In the genomic region with DNA sequence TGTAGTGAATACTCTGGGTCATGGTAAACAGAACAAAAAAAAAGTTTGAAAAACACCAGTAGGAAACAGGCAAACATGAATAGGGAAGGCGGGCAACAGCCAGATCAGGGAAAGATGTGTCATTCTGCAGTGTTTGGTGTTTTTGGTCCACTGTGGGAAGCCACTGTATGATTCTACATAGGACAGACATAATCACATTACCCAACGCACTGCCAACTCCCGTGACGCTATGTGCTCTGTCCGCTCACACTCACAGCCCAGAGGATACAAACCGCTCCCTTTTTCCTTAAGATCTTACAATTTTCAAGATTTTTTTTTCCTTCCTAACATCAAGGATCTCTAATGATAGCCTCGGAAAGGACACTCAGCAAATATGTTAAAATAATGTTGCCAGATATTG, we compare ENCODE assay signal across 23 cellular contexts. TPM values are rescaled to one million over a fixed set of nuclear protein-coding genes. Genes with fewer than 3 reads are reported as not detected.
DNase-seq lines count a peak whose midpoint lies in the region; ATAC-seq and TF ChIP-seq lines count a peak whose summit lies in the region.
"Had no signal": no experiment of that assay in that cellular context is flagged by ENCODE, and none has a peak within 500 bp of the region (broad histone marks: within the 10 kb centered on the region; RNA-seq: fewer than 3 reads in every experiment).

No MANE protein-coding gene starts in this region.

- H3K36me3 ChIP-seq in CD8-positive, alpha-beta memory T cell (ENCODE audit: insufficient read depth, low read length) = peaks cover 29% of the 10 kb centered on the region

- peaks cover 87% of the 10 kb centered on the region for H3K4me1 Mint-ChIP-seq in activated CD4-positive, alpha-beta T cell treated with anti-CD3 and anti-CD28 coated beads for 36 hours
- peaks cover 46 to 69% (median 57%) of the 10 kb centered on the region in 3 donors for H3K4me1 Mint-ChIP-seq in CD8-positive, alpha-beta memory T cell
- peaks cover 44% of the 10 kb centered on the region for H3K4me1 Mint-ChIP-seq in activated T-helper 17 cell treated with anti-CD3 and anti-CD28 coated beads, Interleukin-2, amount 50 U/mL, for 72 hours
- H3K4me1 Mint-ChIP-seq in nephron progenitor cell = peaks cover 84% of the 10 kb centered on the region
- H3K4me1 Mint-ChIP-seq: memory B cell had no signal

- H3K4me3 ChIP-seq in CD8-positive, alpha-beta memory T cell (ENCODE audit: low read length) = peak overlapping the region; percentile 49

- POLR2A ChIA-PET in activated CD4-positive, alpha-beta T cell treated with anti-CD3 and anti-CD28 coated beads for 36 hours (lab: Charles Lee) = no interaction called here
- POLR2A ChIA-PET in CD8-positive, alpha-beta memory T cell (lab: Charles Lee) = no interaction called here

- TF ChIP-seq CTCF in nephron progenitor cell (IDR thresholded peaks at IDR 0.05) = no peak

- H3K9me3 Mint-ChIP-seq in activated CD4-positive, alpha-beta T cell treated with anti-CD3 and anti-CD28 coated beads for 36 hours (ENCODE audit: low read depth) = no peaks in the 10 kb centered on the region
- H3K9me3 Mint-ChIP-seq in CD8-positive, alpha-beta memory T cell = no peaks in the 10 kb centered on the region
- H3K9me3 Mint-ChIP-seq in activated T-helper 17 cell treated with anti-CD3 and anti-CD28 coated beads, Interleukin-2, amount 50 U/mL, for 72 hours = no peaks in the 10 kb centered on the region
- no peaks in the 10 kb centered on the region for H3K9me3 Mint-ChIP-seq in nephron progenitor cell
- H3K9me3 Mint-ChIP-seq: dendritic cell treated with granulocyte-macrophage colony-stimulating factor and Interleukin-4, amounts not matched to agents 40 ng/mL and 50 ng/mL, for 4 days; H9; memory B cell; nephron had no signal

- no peaks in the 10 kb centered on the region for H3K9me3 ChIP-seq in CD8-positive, alpha-beta memory T cell (ENCODE audit: low read length)

- intact Hi-C loops in activated CD4-positive, alpha-beta T cell treated with anti-CD3 and anti-CD28 coated beads for 36 hours (cut with DNase I, micrococcal nuclease) = loop anchor here (1.0 to 5.0 kb wide), 3 partner anchors 11 to 118 kb away; partner anchors contain the start of gene LEF1 (in 1 of the 2)

- no peaks in the 10 kb centered on the region for H3K27me3 ChIP-seq in CD8-positive, alpha-beta memory T cell (ENCODE audit: insufficient read depth, low read length, poor library complexity, severe bottlenecking)

- peaks cover 63% of the 10 kb centered on the region for H3K4me1 ChIP-seq in CD8-positive, alpha-beta memory T cell (ENCODE audit: insufficient read depth, low read length)

- H3K27ac ChIP-seq in CD8-positive, alpha-beta memory T cell (ENCODE audit: low read depth, low read length) = no peak overlapping the region
- H3K27ac ChIP-seq: C4-2B had no signal

- H3K36me3 Mint-ChIP-seq in activated CD4-positive, alpha-beta T cell treated with anti-CD3 and anti-CD28 coated beads for 36 hours (ENCODE audit: low read depth) = peaks cover 63% of the 10 kb centered on the region
- peaks cover 0 to 40% (median 13%) of the 10 kb centered on the region in 3 donors for H3K36me3 Mint-ChIP-seq in CD8-positive, alpha-beta memory T cell
- H3K36me3 Mint-ChIP-seq in activated T-helper 17 cell treated with anti-CD3 and anti-CD28 coated beads, Interleukin-2, amount 50 U/mL, for 72 hours (ENCODE audit: low read depth) = peaks cover 69% of the 10 kb centered on the region
- peaks cover 42% of the 10 kb centered on the region for H3K36me3 Mint-ChIP-seq in nephron progenitor cell (ENCODE audit: low read depth)
- H3K36me3 Mint-ChIP-seq: memory B cell had no signal

- no peak for DNase-seq in activated CD4-positive, alpha-beta T cell treated with anti-CD3 and anti-CD28 coated beads for 36 hours
- no peak for DNase-seq in activated CD4-positive, alpha-beta T cell treated with anti-CD3 and anti-CD28 coated beads for 1 hour
- DNase-seq in CD8-positive, alpha-beta memory T cell = no peak
- DNase-seq in nephron progenitor cell (no peak), medulla oblongata (ENCODE audit: extremely low spot score) (no peak), NCI-H1930 (lab: John Stamatoyannopoulos, UW) (no peak)
- DNase-seq: activated CD8-positive, alpha-beta memory T cell treated with anti-CD3 and anti-CD28 coated beads, Interleukin-2, amount 50 U/mL, for 48 hours; amniotic stem cell; foreskin melanocyte; GF-D8; H9; kidney; NCI-H1436; NCI-H2171 treated with DMSO at 0.1 percent for 48 hours; OCI-M1; posterior cingulate gyrus; SHP77 had no signal

- H3K4me3 Mint-ChIP-seq in activated CD4-positive, alpha-beta T cell treated with anti-CD3 and anti-CD28 coated beads for 36 hours = peak overlapping the region; percentile 74
- peak overlapping the region; percentile 40 to 96 (median 87) for H3K4me3 Mint-ChIP-seq in CD8-positive, alpha-beta memory T cell
- H3K4me3 Mint-ChIP-seq in activated T-helper 17 cell treated with anti-CD3 and anti-CD28 coated beads, Interleukin-2, amount 50 U/mL, for 72 hours = peak overlapping the region; percentile 80
- no peak overlapping the region for H3K4me3 Mint-ChIP-seq in nephron progenitor cell
- H3K4me3 Mint-ChIP-seq: dendritic cell treated with granulocyte-macrophage colony-stimulating factor and Interleukin-4, amounts not matched to agents 40 ng/mL and 50 ng/mL, for 4 days; H9; nephron had no signal

- H3K27ac Mint-ChIP-seq in activated CD4-positive, alpha-beta T cell treated with anti-CD3 and anti-CD28 coated beads for 36 hours = peak overlapping the region; percentile 95
- peak overlapping the region; percentile 70 to 94 (median 88) for H3K27ac Mint-ChIP-seq in CD8-positive, alpha-beta memory T cell
- peak overlapping the region; percentile 91 for H3K27ac Mint-ChIP-seq in activated T-helper 17 cell treated with anti-CD3 and anti-CD28 coated beads, Interleukin-2, amount 50 U/mL, for 72 hours
- peak overlapping the region; percentile 92 for H3K27ac Mint-ChIP-seq in nephron progenitor cell
- H3K27ac Mint-ChIP-seq: dendritic cell treated with granulocyte-macrophage colony-stimulating factor and Interleukin-4, amounts not matched to agents 40 ng/mL and 50 ng/mL, for 4 days; H9; memory B cell had no signal

- no peaks in the 10 kb centered on the region for H3K27me3 Mint-ChIP-seq in activated CD4-positive, alpha-beta T cell treated with anti-CD3 and anti-CD28 coated beads for 36 hours
- H3K27me3 Mint-ChIP-seq in CD8-positive, alpha-beta memory T cell = peaks cover 0 to under 1% of the 10 kb centered on the region in 2 donors
- H3K27me3 Mint-ChIP-seq in activated T-helper 17 cell treated with anti-CD3 and anti-CD28 coated beads, Interleukin-2, amount 50 U/mL, for 72 hours = no peaks in the 10 kb centered on the region
- H3K27me3 Mint-ChIP-seq in nephron progenitor cell (ENCODE audit: low read depth, poor library complexity) = no peaks in the 10 kb centered on the region
- H3K27me3 Mint-ChIP-seq: memory B cell had no signal

- CTCF ChIA-PET in activated CD4-positive, alpha-beta T cell treated with anti-CD3 and anti-CD28 coated beads for 36 hours (lab: Charles Lee) = interaction anchor here (1.2 to 2.4 kb wide), 3 partner anchors 11 to 19 kb away, joined by 3 to 13 read pairs (median 6); no protein-coding TSS in a partner anchor
- CTCF ChIA-PET in CD8-positive, alpha-beta memory T cell (lab: Charles Lee) = interaction anchor here (1.0 kb wide), 1 partner anchor 30 kb away, joined by 3 read pairs; no protein-coding TSS in a partner anchor

- no peak for ATAC-seq in activated CD4-positive, alpha-beta T cell treated with anti-CD3 and anti-CD28 coated beads for 36 hours
- ATAC-seq in activated T-helper 17 cell treated with anti-CD3 and anti-CD28 coated beads, Interleukin-2, amount 50 U/mL, for 72 hours (replicated peaks) = no peak
- no peak for ATAC-seq in HG02678 (IDR thresholded peaks at IDR 0.05; ENCODE audit: unreplicated experiment)

RNA-seq across cellular contexts. Expression of gene HADH, which starts 59.3 kb away (rescaled TPM):
- 10 to 100 TPM; 58.4 to 60.8 TPM for total RNA-seq in activated CD4-positive, alpha-beta T cell treated with anti-CD3 and anti-CD28 coated beads for 36 hours
- 10 to 100 TPM; 38.5 to 40.9 TPM for total RNA-seq in CD8-positive, alpha-beta memory T cell
- 33.6 TPM for polyA plus RNA-seq in CD8-positive, alpha-beta memory T cell
- total RNA-seq in activated T-helper 17 cell treated with anti-CD3 and anti-CD28 coated beads, Interleukin-2, amount 50 U/mL, for 72 hours = 10 to 100 TPM; 26.8 to 36.5 TPM
